Comparison of ENCODE assay signal across 27 cellular contexts in the genomic region with DNA sequence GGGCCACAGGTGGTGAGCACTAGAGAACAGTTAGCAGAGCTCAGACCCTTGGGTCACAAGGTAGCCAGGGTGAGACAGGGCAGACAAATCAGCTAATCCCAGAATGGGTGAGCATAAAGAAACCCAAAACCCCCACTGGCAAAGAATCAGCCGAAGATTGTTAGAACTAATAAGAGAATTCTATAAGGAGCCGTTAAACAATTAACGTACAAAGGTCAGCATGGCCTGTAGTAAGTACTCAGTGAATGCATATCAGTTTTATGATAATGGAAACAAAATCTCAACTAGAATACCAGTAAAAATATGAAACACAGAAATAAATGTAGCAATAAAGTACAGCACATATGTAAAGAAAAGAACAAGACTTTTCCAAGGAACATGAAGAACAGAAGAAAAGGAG.
"Had no signal": no experiment of that assay in that cellular context is flagged by ENCODE, and none has a peak within 500 bp of the region (broad histone marks: within the 10 kb centered on the region; RNA-seq: fewer than 3 reads in every experiment).

No MANE protein-coding gene starts in this region.

- FAIRE-seq: endometrium, frontal cortex, kidney had no signal

- H3K27ac Mint-ChIP-seq: dendritic cell treated with granulocyte-macrophage colony-stimulating factor and Interleukin-4, amounts not matched to agents 40 ng/mL and 50 ng/mL, for 4 days; effector memory CD8-positive, alpha-beta T cell; endodermal cell; immature natural killer cell; mesothelial cell of epicardium; naive thymus-derived CD4-positive, alpha-beta T cell had no signal

- H3K27ac ChIP-seq: colonic mucosa, epithelial cell of prostate, foreskin keratinocyte, heart left ventricle, hepatocyte, left lung, lower lobe of right lung had no signal

- DNase-seq: colonic mucosa; cortex of kidney; effector CD8-positive, alpha-beta T cell; effector memory CD8-positive, alpha-beta T cell; endodermal cell; erythroblast; foreskin keratinocyte; heart left ventricle; hypothalamus; immature natural killer cell; islet precursor cell; kidney; kidney glomerular epithelial cell; left ventricle myocardium superior; lower lobe of right lung; mesenchymal stem cell; mucosa of descending colon; naive thymus-derived CD4-positive, alpha-beta T cell had no signal

- H3K9me3 ChIP-seq: colonic mucosa, gastroesophageal sphincter, heart left ventricle, left lung, lower lobe of right lung, mucosa of descending colon had no signal

- H3K4me3 ChIP-seq: colonic mucosa, gastroesophageal sphincter, heart left ventricle, hepatocyte, left lung, lower lobe of right lung, mucosa of descending colon had no signal

- H3K4me3 Mint-ChIP-seq: dendritic cell treated with granulocyte-macrophage colony-stimulating factor and Interleukin-4, amounts not matched to agents 40 ng/mL and 50 ng/mL, for 4 days; effector memory CD8-positive, alpha-beta T cell; endodermal cell; immature natural killer cell; mesothelial cell of epicardium; naive thymus-derived CD4-positive, alpha-beta T cell had no signal

- H3K27me3 ChIP-seq: colonic mucosa, gastroesophageal sphincter, heart left ventricle, hepatocyte had no signal

- H3K9me3 Mint-ChIP-seq: dendritic cell treated with granulocyte-macrophage colony-stimulating factor and Interleukin-4, amounts not matched to agents 40 ng/mL and 50 ng/mL, for 4 days; effector memory CD8-positive, alpha-beta T cell; endodermal cell; immature natural killer cell; mesothelial cell of epicardium had no signal

- H3K36me3 Mint-ChIP-seq: immature natural killer cell, mesothelial cell of epicardium had no signal

- H3K4me1 Mint-ChIP-seq: immature natural killer cell; naive thymus-derived CD4-positive, alpha-beta T cell had no signal

- H3K4me1 ChIP-seq: colonic mucosa, foreskin keratinocyte, left lung, lower lobe of right lung had no signal

- ATAC-seq: effector memory CD8-positive, alpha-beta T cell; esophagus mucosa; foreskin keratinocyte; gastroesophageal sphincter; heart left ventricle; left lung; left ventricle myocardium superior; lower lobe of right lung; mucosa of descending colon; naive thymus-derived CD4-positive, alpha-beta T cell had no signal

- H3K36me3 ChIP-seq: colonic mucosa, gastroesophageal sphincter, heart left ventricle, left lung, lower lobe of right lung had no signal
